16 cellular contexts compared by ENCODE assay signal in the genomic region with DNA sequence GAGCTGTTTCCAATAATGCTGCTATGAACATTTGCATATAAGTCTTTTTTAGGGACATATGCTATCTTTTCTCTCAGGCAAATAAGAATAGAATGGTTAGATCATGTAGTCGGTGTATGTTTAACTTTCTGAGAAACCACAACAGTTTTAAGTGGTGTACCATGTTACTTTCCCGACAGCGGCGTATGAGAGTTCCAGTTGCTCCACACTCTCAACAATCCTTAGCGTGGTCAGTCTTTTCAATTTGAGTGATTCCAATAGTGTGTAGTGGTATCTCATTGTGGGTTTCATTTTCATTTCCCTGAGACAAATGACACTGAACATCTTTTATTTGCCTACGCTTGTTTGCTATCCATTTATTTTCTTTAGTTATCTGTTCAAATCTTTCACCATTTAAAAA.
DNase-seq lines count a peak whose midpoint lies in the region; ATAC-seq and TF ChIP-seq lines count a peak whose summit lies in the region.
"Had no signal": no experiment of that assay in that cellular context is flagged by ENCODE, and none has a peak within 500 bp of the region (broad histone marks: within the 10 kb centered on the region; RNA-seq: fewer than 3 reads in every experiment).

No MANE protein-coding gene starts in this region.

- H3K9me2 ChIP-seq in Karpas-422 (replicated peaks; ENCODE audit: insufficient read depth, low read length), result no peaks in the 10 kb centered on the region

- H3K4me1 ChIP-seq in Karpas-422 (ENCODE audit: low read length), result no peaks in the 10 kb centered on the region
- H3K4me1 ChIP-seq: right atrium auricular region, stomach had no signal

- H3K9me3 ChIP-seq in Karpas-422 (ENCODE audit: low read length), result no peaks in the 10 kb centered on the region
- H3K9me3 ChIP-seq: right atrium auricular region had no signal

- H3K36me3 ChIP-seq in Karpas-422 (ENCODE audit: insufficient read depth, low read length), result no peaks in the 10 kb centered on the region
- H3K36me3 ChIP-seq: right atrium auricular region, stomach, WERI-Rb-1 had no signal

- H3K4me3 ChIP-seq in Karpas-422 (ENCODE audit: low read length), result no peak overlapping the region
- H3K4me3 ChIP-seq: right atrium auricular region, stomach had no signal

- no peak overlapping the region for H3K9ac ChIP-seq in Karpas-422 (ENCODE audit: low read length)

- DNase-seq in superior temporal gyrus (ENCODE audit: extremely low spot score) (no peak), NCI-H1417 treated with DMSO at 0.1 percent for 48 hours (lab: John Stamatoyannopoulos, UW) (no peak), Karpas-422 (no peak)
- DNase-seq in effector CD8-positive, alpha-beta T cell (lab: John Stamatoyannopoulos, UW), result no peak
- DNase-seq: dermis blood vessel endothelial cell; DND-41; NCI-H1105; PC-3; stimulated activated CD4-positive, alpha-beta T cell treated with anti-CD3 and anti-CD28 coated beads, Interleukin-4, amount 100 ng/mL, for 4 hours; stomach; WERI-Rb-1 had no signal

- H3K79me2 ChIP-seq in Karpas-422 (ENCODE audit: low read length), result no peaks in the 10 kb centered on the region

- ATAC-seq in GM18520 (IDR thresholded peaks at IDR 0.05; ENCODE audit: unreplicated experiment), result peak; percentile 65
- peak; percentile 83 for ATAC-seq in GM19395 (IDR thresholded peaks at IDR 0.05; ENCODE audit: unreplicated experiment)
- ATAC-seq in HG02981 (IDR thresholded peaks at IDR 0.05; ENCODE audit: unreplicated experiment), result peak; percentile 78
- ATAC-seq: PC-3 had no signal

- no peak for TF ChIP-seq CTCF in VCaP (conservative IDR thresholded peaks at IDR 0.05)

- H4K20me1 ChIP-seq in Karpas-422 (ENCODE audit: insufficient read depth, low read depth, low read length), result no peaks in the 10 kb centered on the region

- no peak overlapping the region for H2AFZ ChIP-seq in Karpas-422 (ENCODE audit: low read length)

- H3K4me2 ChIP-seq in Karpas-422 (ENCODE audit: low read depth, low read length, poor library complexity, severe bottlenecking), result no peak overlapping the region

- peak overlapping the region; percentile 27 for H3K27ac ChIP-seq in VCaP
- H3K27ac ChIP-seq in Karpas-422 (ENCODE audit: low read length), result no peak overlapping the region
- H3K27ac ChIP-seq: right atrium auricular region, stomach, WERI-Rb-1 had no signal

- no peaks in the 10 kb centered on the region for H3K27me3 ChIP-seq in Karpas-422 (ENCODE audit: low read length)
- H3K27me3 ChIP-seq: right atrium auricular region, stomach had no signal
